Comparison of ENCODE assay signal across 28 cellular contexts in the genomic region with DNA sequence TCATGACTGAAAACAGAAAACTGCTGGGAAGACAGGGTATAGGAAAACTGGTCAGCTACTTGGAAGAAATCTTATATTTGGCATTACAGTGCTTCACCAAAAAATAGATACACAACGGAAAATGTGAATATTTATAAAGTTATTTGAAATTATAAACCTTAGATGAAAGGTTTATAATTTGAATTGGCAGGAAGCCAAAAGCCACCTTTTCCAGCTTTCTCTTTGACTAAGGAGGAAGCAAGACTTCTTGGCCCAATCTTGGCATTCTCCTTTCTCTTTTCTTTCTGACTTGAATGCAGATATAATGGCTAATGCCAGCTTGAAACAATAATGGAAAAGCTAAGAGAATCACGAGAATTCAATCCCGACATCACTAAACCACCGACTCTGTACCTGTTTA.
"Had no signal": no experiment of that assay in that cellular context is flagged by ENCODE, and none has a peak within 500 bp of the region (broad histone marks: within the 10 kb centered on the region; RNA-seq: fewer than 3 reads in every experiment).

No MANE protein-coding gene starts in this region.

- DNase-seq: colonic mucosa; cortex of kidney; dermis blood vessel endothelial cell; dorsolateral prefrontal cortex; effector CD4-positive, alpha-beta T cell; effector CD8-positive, alpha-beta T cell; effector memory CD4-positive, alpha-beta T cell; effector memory CD8-positive, alpha-beta T cell; endodermal cell; erythroblast; esophagus squamous epithelium; foreskin fibroblast; foreskin keratinocyte; foreskin melanocyte; gastrocnemius medialis; glutamatergic neuron; head of caudate nucleus; heart left ventricle; heart right ventricle had no signal

- FAIRE-seq: colon, endometrium, endothelial cell of umbilical vein, frontal cortex had no signal

- H3K36me3 ChIP-seq: colonic mucosa, esophagus muscularis mucosa, esophagus squamous epithelium, gastrocnemius medialis, gastroesophageal sphincter, heart left ventricle, heart right ventricle had no signal

- H3K4me3 ChIP-seq: colonic mucosa, coronary artery, dorsolateral prefrontal cortex, esophagus muscularis mucosa, esophagus squamous epithelium, gastrocnemius medialis, gastroesophageal sphincter, heart left ventricle, heart right ventricle had no signal

- H3K27ac ChIP-seq: colonic mucosa, coronary artery, dorsolateral prefrontal cortex, epithelial cell of prostate, esophagus muscularis mucosa, esophagus squamous epithelium, foreskin keratinocyte, gastrocnemius medialis, gastroesophageal sphincter, heart left ventricle, heart right ventricle had no signal

- H3K4me1 ChIP-seq: colonic mucosa, esophagus muscularis mucosa, esophagus squamous epithelium, gastrocnemius medialis, gastroesophageal sphincter, heart left ventricle, heart right ventricle had no signal

- H3K9me3 ChIP-seq: colonic mucosa, esophagus muscularis mucosa, esophagus squamous epithelium, gastrocnemius medialis, gastroesophageal sphincter, heart left ventricle, heart right ventricle had no signal

- H3K27me3 ChIP-seq: colonic mucosa, esophagus muscularis mucosa, esophagus squamous epithelium, foreskin keratinocyte, gastrocnemius medialis, gastroesophageal sphincter, heart left ventricle, heart right ventricle had no signal

- ATAC-seq: effector memory CD8-positive, alpha-beta T cell; esophagus mucosa; foreskin keratinocyte; gastrocnemius medialis; gastroesophageal sphincter; heart left ventricle; heart right ventricle had no signal
